Comparison of ENCODE assay signal across 1 cellular context in the genomic region with DNA sequence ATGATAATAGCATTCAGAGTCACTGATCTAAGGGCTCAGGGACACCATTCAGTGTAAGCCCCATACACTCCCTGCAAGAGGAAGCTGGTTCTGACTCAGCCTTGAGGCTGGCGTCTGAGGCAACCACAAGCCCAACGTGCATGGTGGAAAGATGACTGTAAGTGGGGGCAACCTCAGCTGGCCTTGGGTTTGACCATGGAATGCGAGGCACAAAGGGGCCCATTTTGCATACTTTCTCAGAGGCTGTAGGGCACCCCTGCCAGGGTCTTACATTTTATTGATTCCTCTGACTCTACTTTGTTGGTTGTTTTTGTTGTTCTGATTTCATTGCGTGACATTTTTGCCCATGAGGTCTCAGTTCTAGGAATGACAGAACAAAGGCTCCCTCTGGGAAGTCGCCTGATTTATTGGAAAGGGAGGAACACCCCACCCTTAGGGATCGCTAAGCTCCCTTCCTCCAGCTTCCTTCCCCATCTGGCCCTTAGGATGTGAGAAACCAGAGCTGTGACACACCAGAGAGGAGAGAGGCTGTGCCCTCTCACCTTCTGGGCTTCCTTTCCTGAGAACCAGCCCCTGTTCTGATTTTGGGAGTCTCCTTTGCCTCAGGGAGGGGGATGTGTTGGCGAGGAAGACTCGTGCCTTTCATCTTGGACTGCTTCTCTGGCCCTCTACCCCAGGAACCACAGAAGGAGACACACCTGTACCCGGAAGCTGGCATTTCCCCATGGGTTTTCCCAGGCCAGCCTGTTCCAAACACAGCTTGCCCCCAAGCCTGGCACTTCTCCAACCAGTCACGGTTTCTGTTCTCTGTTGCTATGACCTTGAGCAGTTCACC.
TF ChIP-seq lines count a peak whose summit lies in the region.

No MANE protein-coding gene starts in this region.

TF ChIP-seq in GM12878, 131 proteins besides CTCF, POLR2A, EP300 and RAD21 (continues in another document):
- TF ChIP-seq EED (IDR thresholded peaks at IDR 0.05; ENCODE audit: low read depth) = peak; percentile 97
- peak; percentile 79; the same call in 1 of the 2 replicates for TF ChIP-seq TCF12 (IDR thresholded peaks at IDR 0.05; ENCODE audit: low read depth, low read length)
- TF ChIP-seq TAF1 (IDR thresholded peaks at IDR 0.05; ENCODE audit: borderline replicate concordance, low read depth, low read length) = no peak
- no peak for TF ChIP-seq HDAC6 (IDR thresholded peaks at IDR 0.05; ENCODE audit: unreplicated experiment)
- peak; percentile 87 to 95 for TF ChIP-seq IKZF2 (IDR thresholded peaks at IDR 0.05)
- 0 out of 2 replicates have a peak, but pooled peaks have one; percentile 14 for TF ChIP-seq TARDBP (IDR thresholded peaks at IDR 0.05; ENCODE audit: borderline replicate concordance)
- peak; percentile 78 for TF ChIP-seq TBL1XR1 (IDR thresholded peaks at IDR 0.05; ENCODE audit: low read depth, low read length)
- TF ChIP-seq NR2C2 (IDR thresholded peaks at IDR 0.05; ENCODE audit: borderline replicate concordance, control insufficient read depth, insufficient read length, low read depth) = no peak
- peak; percentile 77 for TF ChIP-seq GATAD2B (conservative IDR thresholded peaks at IDR 0.05; ENCODE audit: low read depth)
- no peak for TF ChIP-seq SIX5 (IDR thresholded peaks at IDR 0.05; ENCODE audit: low read depth, low read length, severe bottlenecking)
- TF ChIP-seq, protein P1, sequence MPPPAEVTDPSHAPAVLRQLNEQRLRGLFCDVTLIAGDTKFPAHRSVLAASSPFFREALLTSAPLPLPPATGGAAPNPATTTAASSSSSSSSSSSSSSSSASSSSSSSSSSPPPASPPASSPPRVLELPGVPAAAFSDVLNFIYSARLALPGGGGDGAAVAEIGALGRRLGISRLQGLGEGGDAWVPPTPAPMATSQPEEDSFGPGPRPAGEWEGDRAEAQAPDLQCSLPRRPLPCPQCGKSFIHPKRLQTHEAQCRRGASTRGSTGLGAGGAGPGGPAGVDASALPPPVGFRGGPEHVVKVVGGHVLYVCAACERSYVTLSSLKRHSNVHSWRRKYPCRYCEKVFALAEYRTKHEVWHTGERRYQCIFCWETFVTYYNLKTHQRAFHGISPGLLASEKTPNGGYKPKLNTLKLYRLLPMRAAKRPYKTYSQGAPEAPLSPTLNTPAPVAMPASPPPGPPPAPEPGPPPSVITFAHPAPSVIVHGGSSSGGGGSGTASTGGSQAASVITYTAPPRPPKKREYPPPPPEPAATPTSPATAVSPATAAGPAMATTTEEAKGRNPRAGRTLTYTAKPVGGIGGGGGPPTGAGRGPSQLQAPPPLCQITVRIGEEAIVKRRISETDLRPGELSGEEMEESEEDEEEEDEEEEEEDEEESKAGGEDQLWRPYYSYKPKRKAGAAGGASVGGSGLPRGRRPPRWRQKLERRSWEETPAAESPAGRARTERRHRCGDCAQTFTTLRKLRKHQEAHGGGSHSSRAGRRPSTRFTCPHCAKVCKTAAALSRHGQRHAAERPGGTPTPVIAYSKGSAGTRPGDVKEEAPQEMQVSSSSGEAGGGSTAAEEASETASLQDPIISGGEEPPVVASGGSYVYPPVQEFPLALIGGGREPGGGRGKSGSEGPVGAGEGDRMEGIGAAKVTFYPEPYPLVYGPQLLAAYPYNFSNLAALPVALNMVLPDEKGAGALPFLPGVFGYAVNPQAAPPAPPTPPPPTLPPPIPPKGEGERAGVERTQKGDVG (CRISPR knock-in tag; IDR thresholded peaks at IDR 0.05) = no peak
- TF ChIP-seq MXI1 (IDR thresholded peaks at IDR 0.05; ENCODE audit: low read depth, low read length) = peak; percentile 60; the same call in 1 of the 2 replicates
- TF ChIP-seq, protein P2, sequence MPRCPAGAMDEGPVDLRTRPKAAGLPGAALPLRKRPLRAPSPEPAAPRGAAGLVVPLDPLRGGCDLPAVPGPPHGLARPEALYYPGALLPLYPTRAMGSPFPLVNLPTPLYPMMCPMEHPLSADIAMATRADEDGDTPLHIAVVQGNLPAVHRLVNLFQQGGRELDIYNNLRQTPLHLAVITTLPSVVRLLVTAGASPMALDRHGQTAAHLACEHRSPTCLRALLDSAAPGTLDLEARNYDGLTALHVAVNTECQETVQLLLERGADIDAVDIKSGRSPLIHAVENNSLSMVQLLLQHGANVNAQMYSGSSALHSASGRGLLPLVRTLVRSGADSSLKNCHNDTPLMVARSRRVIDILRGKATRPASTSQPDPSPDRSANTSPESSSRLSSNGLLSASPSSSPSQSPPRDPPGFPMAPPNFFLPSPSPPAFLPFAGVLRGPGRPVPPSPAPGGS (IDR thresholded peaks at IDR 0.05; ENCODE audit: borderline replicate concordance, insufficient read depth, low read depth, low read length, poor library complexity, severe bottlenecking) = peak; percentile 83
- TF ChIP-seq CBFB (IDR thresholded peaks at IDR 0.05; ENCODE audit: low read depth) = peak; percentile 90
- no peak; the same call in 1 of the 2 replicates for TF ChIP-seq ZNF217 (IDR thresholded peaks at IDR 0.05)
- peak; percentile 91 for TF ChIP-seq CREM (IDR thresholded peaks at IDR 0.05; ENCODE audit: low read depth)
- TF ChIP-seq ZSCAN29 (IDR thresholded peaks at IDR 0.05) = no peak
- TF ChIP-seq TCF3 (IDR thresholded peaks at IDR 0.05; ENCODE audit: borderline replicate concordance, insufficient read depth, low read depth, low read length) = peak; percentile 84
- TF ChIP-seq SUPT20H (IDR thresholded peaks at IDR 0.05; ENCODE audit: borderline replicate concordance, control insufficient read depth, low read depth, low read length) = no peak
- TF ChIP-seq, protein P3, sequence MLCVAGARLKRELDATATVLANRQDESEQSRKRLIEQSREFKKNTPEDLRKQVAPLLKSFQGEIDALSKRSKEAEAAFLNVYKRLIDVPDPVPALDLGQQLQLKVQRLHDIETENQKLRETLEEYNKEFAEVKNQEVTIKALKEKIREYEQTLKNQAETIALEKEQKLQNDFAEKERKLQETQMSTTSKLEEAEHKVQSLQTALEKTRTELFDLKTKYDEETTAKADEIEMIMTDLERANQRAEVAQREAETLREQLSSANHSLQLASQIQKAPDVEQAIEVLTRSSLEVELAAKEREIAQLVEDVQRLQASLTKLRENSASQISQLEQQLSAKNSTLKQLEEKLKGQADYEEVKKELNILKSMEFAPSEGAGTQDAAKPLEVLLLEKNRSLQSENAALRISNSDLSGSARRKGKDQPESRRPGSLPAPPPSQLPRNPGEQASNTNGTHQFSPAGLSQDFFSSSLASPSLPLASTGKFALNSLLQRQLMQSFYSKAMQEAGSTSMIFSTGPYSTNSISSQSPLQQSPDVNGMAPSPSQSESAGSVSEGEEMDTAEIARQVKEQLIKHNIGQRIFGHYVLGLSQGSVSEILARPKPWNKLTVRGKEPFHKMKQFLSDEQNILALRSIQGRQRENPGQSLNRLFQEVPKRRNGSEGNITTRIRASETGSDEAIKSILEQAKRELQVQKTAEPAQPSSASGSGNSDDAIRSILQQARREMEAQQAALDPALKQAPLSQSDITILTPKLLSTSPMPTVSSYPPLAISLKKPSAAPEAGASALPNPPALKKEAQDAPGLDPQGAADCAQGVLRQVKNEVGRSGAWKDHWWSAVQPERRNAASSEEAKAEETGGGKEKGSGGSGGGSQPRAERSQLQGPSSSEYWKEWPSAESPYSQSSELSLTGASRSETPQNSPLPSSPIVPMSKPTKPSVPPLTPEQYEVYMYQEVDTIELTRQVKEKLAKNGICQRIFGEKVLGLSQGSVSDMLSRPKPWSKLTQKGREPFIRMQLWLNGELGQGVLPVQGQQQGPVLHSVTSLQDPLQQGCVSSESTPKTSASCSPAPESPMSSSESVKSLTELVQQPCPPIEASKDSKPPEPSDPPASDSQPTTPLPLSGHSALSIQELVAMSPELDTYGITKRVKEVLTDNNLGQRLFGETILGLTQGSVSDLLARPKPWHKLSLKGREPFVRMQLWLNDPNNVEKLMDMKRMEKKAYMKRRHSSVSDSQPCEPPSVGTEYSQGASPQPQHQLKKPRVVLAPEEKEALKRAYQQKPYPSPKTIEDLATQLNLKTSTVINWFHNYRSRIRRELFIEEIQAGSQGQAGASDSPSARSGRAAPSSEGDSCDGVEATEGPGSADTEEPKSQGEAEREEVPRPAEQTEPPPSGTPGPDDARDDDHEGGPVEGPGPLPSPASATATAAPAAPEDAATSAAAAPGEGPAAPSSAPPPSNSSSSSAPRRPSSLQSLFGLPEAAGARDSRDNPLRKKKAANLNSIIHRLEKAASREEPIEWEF (IDR thresholded peaks at IDR 0.05; ENCODE audit: insufficient replicate concordance, low read depth, low read length) = peak; percentile 10
- peak; percentile 84; the same call in 1 of the 3 replicates for TF ChIP-seq POU2F2 (IDR thresholded peaks at IDR 0.05; ENCODE audit: borderline replicate concordance, low read depth, low read length)
- TF ChIP-seq BCL11A (IDR thresholded peaks at IDR 0.05; ENCODE audit: low read depth, low read length) = peak; percentile 93
- TF ChIP-seq RAD51 (IDR thresholded peaks at IDR 0.05) = no peak
- TF ChIP-seq, protein P4, sequence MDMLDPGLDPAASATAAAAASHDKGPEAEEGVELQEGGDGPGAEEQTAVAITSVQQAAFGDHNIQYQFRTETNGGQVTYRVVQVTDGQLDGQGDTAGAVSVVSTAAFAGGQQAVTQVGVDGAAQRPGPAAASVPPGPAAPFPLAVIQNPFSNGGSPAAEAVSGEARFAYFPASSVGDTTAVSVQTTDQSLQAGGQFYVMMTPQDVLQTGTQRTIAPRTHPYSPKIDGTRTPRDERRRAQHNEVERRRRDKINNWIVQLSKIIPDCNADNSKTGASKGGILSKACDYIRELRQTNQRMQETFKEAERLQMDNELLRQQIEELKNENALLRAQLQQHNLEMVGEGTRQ (IDR thresholded peaks at IDR 0.05; ENCODE audit: borderline replicate concordance, low read depth, low read length) = no peak
- TF ChIP-seq ZNF622 (IDR thresholded peaks at IDR 0.05) = no peak
- peak; percentile 97 for TF ChIP-seq IRF4 (IDR thresholded peaks at IDR 0.05; ENCODE audit: low read depth, low read length)
- TF ChIP-seq MEF2A (IDR thresholded peaks at IDR 0.05; ENCODE audit: insufficient read depth, low read depth, low read length) = peak; percentile 61; the same call in 1 of the 2 replicates
- no peak; the same call in 1 of the 2 replicates for TF ChIP-seq SMC3 (IDR thresholded peaks at IDR 0.05; ENCODE audit: borderline replicate concordance, low read length)
- TF ChIP-seq FOXK2 (IDR thresholded peaks at IDR 0.05) = no peak
- TF ChIP-seq ZNF24 (IDR thresholded peaks at IDR 0.05) = peak; percentile 57; the same call in 1 of the 2 replicates
- peak in 1 of 2 experiments; percentile 95; a peak in 2 of 4 replicates for TF ChIP-seq ETV6 (conservative IDR thresholded peaks at IDR 0.05 in 1 of 2, IDR thresholded peaks at IDR 0.05 in 1 of 2; ENCODE audit: borderline replicate concordance in 1 of 2, low read depth in 1 of 2)
- TF ChIP-seq SPI1 (IDR thresholded peaks at IDR 0.05; ENCODE audit: borderline replicate concordance, insufficient read depth, low read depth, low read length) = peak; percentile 78
- TF ChIP-seq SP1 (IDR thresholded peaks at IDR 0.05; ENCODE audit: low read depth, low read length) = peak; percentile 58
- TF ChIP-seq SRF (IDR thresholded peaks at IDR 0.05; ENCODE audit: low read depth in 2 of 2, low read length in 2 of 2) = 0 out of 4 replicates have a peak, but pooled peaks of 1 of the 2 experiments have one; percentile 32
- TF ChIP-seq CEBPB (IDR thresholded peaks at IDR 0.05; ENCODE audit: borderline replicate concordance in 1 of 2, low read depth in 2 of 2, low read length in 2 of 2) = no peak
- 0 out of 2 replicates have a peak, but pooled peaks have one; percentile 48 for TF ChIP-seq TCF7 (IDR thresholded peaks at IDR 0.05; ENCODE audit: borderline replicate concordance)
- peak; percentile 53 for TF ChIP-seq ATF7 (IDR thresholded peaks at IDR 0.05; ENCODE audit: low read depth)
- TF ChIP-seq EGR1 (IDR thresholded peaks at IDR 0.05; ENCODE audit: borderline replicate concordance in 1 of 2, low read depth in 2 of 2, low read length in 2 of 2) = peak in 1 of 2 experiments; percentile 27; a peak in 1 of 3 replicates
- TF ChIP-seq, protein P5, sequence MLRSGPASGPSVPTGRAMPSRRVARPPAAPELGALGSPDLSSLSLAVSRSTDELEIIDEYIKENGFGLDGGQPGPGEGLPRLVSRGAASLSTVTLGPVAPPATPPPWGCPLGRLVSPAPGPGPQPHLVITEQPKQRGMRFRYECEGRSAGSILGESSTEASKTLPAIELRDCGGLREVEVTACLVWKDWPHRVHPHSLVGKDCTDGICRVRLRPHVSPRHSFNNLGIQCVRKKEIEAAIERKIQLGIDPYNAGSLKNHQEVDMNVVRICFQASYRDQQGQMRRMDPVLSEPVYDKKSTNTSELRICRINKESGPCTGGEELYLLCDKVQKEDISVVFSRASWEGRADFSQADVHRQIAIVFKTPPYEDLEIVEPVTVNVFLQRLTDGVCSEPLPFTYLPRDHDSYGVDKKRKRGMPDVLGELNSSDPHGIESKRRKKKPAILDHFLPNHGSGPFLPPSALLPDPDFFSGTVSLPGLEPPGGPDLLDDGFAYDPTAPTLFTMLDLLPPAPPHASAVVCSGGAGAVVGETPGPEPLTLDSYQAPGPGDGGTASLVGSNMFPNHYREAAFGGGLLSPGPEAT (IDR thresholded peaks at IDR 0.05; ENCODE audit: low read depth) = peak; percentile 66
- TF ChIP-seq, protein P6, sequence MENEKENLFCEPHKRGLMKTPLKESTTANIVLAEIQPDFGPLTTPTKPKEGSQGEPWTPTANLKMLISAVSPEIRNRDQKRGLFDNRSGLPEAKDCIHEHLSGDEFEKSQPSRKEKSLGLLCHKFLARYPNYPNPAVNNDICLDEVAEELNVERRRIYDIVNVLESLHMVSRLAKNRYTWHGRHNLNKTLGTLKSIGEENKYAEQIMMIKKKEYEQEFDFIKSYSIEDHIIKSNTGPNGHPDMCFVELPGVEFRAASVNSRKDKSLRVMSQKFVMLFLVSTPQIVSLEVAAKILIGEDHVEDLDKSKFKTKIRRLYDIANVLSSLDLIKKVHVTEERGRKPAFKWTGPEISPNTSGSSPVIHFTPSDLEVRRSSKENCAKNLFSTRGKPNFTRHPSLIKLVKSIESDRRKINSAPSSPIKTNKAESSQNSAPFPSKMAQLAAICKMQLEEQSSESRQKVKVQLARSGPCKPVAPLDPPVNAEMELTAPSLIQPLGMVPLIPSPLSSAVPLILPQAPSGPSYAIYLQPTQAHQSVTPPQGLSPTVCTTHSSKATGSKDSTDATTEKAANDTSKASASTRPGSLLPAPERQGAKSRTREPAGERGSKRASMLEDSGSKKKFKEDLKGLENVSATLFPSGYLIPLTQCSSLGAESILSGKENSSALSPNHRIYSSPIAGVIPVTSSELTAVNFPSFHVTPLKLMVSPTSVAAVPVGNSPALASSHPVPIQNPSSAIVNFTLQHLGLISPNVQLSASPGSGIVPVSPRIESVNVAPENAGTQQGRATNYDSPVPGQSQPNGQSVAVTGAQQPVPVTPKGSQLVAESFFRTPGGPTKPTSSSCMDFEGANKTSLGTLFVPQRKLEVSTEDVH (IDR thresholded peaks at IDR 0.05; ENCODE audit: low read depth, partially characterized antibody) = no peak
- TF ChIP-seq, protein P7, sequence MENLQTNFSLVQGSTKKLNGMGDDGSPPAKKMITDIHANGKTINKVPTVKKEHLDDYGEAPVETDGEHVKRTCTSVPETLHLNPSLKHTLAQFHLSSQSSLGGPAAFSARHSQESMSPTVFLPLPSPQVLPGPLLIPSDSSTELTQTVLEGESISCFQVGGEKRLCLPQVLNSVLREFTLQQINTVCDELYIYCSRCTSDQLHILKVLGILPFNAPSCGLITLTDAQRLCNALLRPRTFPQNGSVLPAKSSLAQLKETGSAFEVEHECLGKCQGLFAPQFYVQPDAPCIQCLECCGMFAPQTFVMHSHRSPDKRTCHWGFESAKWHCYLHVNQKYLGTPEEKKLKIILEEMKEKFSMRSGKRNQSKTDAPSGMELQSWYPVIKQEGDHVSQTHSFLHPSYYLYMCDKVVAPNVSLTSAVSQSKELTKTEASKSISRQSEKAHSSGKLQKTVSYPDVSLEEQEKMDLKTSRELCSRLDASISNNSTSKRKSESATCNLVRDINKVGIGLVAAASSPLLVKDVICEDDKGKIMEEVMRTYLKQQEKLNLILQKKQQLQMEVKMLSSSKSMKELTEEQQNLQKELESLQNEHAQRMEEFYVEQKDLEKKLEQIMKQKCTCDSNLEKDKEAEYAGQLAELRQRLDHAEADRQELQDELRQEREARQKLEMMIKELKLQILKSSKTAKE (IDR thresholded peaks at IDR 0.05; ENCODE audit: low read depth, poor library complexity, severe bottlenecking) = peak; percentile 89
